ENCODE assay signal across 1 cellular context in genomic region chr16:12099451-12100123, GRCh38.
TF ChIP-seq lines count a peak whose summit lies in the region.

No MANE protein-coding gene starts in this region.

TF ChIP-seq in HepG2, 621 proteins besides CTCF, POLR2A, EP300 and RAD21 (continued from another document and continues in another):
- TF ChIP-seq ZFP91 (CRISPR knock-in tag; IDR thresholded peaks at IDR 0.05; ENCODE audit: borderline replicate concordance) (peak; percentile 61; the same call in 1 of the 2 replicates), FOXC1 (CRISPR knock-in tag; IDR thresholded peaks at IDR 0.05; ENCODE audit: borderline replicate concordance) (no peak), MLLT10 (CRISPR knock-in tag; IDR thresholded peaks at IDR 0.05) (no peak), REST (IDR thresholded peaks at IDR 0.05; ENCODE audit: borderline replicate concordance in 1 of 2, low read depth in 1 of 2, low read length in 2 of 2) (no peak), PLRG1 (conservative IDR thresholded peaks at IDR 0.05) (no peak), KDM5B (CRISPR knock-in tag; IDR thresholded peaks at IDR 0.05; ENCODE audit: borderline replicate concordance) (peak; percentile 73; the same call in 1 of the 2 replicates), GPBP1L1 (CRISPR knock-in tag; IDR thresholded peaks at IDR 0.05) (no peak), AGO1 (IDR thresholded peaks at IDR 0.05; ENCODE audit: low read depth, low read length, poor library complexity, severe bottlenecking) (no peak), SALL1 (CRISPR knock-in tag; IDR thresholded peaks at IDR 0.05) (no peak), ZNF414 (CRISPR knock-in tag; IDR thresholded peaks at IDR 0.05) (0 out of 2 replicates have a peak, but pooled peaks have one; percentile 15), PITX1 (CRISPR knock-in tag; IDR thresholded peaks at IDR 0.05) (no peak; the same call in 1 of the 2 replicates), ETS1 (CRISPR knock-in tag; IDR thresholded peaks at IDR 0.05) (no peak), ZMYM4 (CRISPR knock-in tag; IDR thresholded peaks at IDR 0.05) (no peak), CBFB (CRISPR knock-in tag; IDR thresholded peaks at IDR 0.05) (no peak), ONECUT2 (CRISPR knock-in tag; IDR thresholded peaks at IDR 0.05) (no peak), HOXD1 (CRISPR knock-in tag; IDR thresholded peaks at IDR 0.05) (no peak), SP5 (CRISPR knock-in tag; IDR thresholded peaks at IDR 0.05; ENCODE audit: borderline replicate concordance, low read depth) (no peak; the same call in 1 of the 2 replicates), PATZ1 (CRISPR knock-in tag; IDR thresholded peaks at IDR 0.05) (no peak), ZBTB37 (CRISPR knock-in tag; IDR thresholded peaks at IDR 0.05) (peak; percentile 23; the same call in 1 of the 2 replicates), HOXA3 (CRISPR knock-in tag; IDR thresholded peaks at IDR 0.05) (no peak), ZNF446 (CRISPR knock-in tag; IDR thresholded peaks at IDR 0.05) (no peak), ZBTB44 (CRISPR knock-in tag; IDR thresholded peaks at IDR 0.05) (no peak), ZNF879 (CRISPR knock-in tag; IDR thresholded peaks at IDR 0.05) (no peak), PCBP2 (optimal IDR thresholded peaks at IDR 0.05; ENCODE audit: low read depth, low read length, poor library complexity, severe bottlenecking) (no peak), ZNF687 (CRISPR knock-in tag; IDR thresholded peaks at IDR 0.05) (no peak), SMARCC2 (IDR thresholded peaks at IDR 0.05) (no peak), TBL1XR1 (IDR thresholded peaks at IDR 0.05; ENCODE audit: borderline replicate concordance, low read length, partially characterized antibody) (peak; percentile 29), NCOR1 (IDR thresholded peaks at IDR 0.05; ENCODE audit: borderline replicate concordance, low read length) (no peak), ZNF207 (IDR thresholded peaks at IDR 0.05; ENCODE audit: borderline replicate concordance) (no peak), ZBTB38 (CRISPR knock-in tag; IDR thresholded peaks at IDR 0.05) (peak; percentile 73), ZNF740 (CRISPR knock-in tag; IDR thresholded peaks at IDR 0.05) (no peak), ZNF75D (CRISPR knock-in tag; IDR thresholded peaks at IDR 0.05; ENCODE audit: borderline replicate concordance) (no peak), ZNF614 (CRISPR knock-in tag; IDR thresholded peaks at IDR 0.05; ENCODE audit: borderline replicate concordance) (no peak), POGK (CRISPR knock-in tag; conservative IDR thresholded peaks at IDR 0.05) (no peak)
